Comparison of ENCODE assay signal across 21 cellular contexts in the genomic region with DNA sequence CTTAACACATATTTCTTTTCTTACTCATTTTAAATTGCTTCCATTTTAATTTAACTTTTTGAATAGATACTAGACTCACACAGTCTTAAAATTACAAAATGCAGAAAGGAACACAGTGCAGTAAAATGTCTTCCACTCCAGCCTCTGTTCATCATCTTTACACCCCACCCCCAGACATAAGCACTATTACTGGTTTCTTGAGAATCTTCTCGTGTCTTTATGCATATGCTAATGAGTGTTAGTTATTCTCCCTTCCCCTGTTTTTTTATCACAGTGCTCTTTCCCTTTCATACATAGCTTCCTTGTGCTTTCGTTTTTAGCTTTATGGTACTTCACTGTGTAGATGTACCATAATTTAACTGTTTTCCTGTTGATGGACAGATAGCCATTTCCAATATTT.
"Had no signal": no experiment of that assay in that cellular context is flagged by ENCODE, and none has a peak within 500 bp of the region (broad histone marks: within the 10 kb centered on the region; RNA-seq: fewer than 3 reads in every experiment).

No MANE protein-coding gene starts in this region.

- H3K4me2 ChIP-seq: hepatocyte, neural progenitor cell had no signal

- H3K4me3 Mint-ChIP-seq: natural killer cell treated with Interleukin-12 subunit alpha and Interleukin-12 subunit beta and Interleukin-15 and Interleukin-18, amount 100 ng/mL, for 72 hours; neural progenitor cell had no signal

- ATAC-seq: left cardiac atrium; lower lobe of right lung; natural killer cell treated with Interleukin-12 subunit alpha and Interleukin-12 subunit beta and Interleukin-15 and Interleukin-18, amount 100 ng/mL, for 72 hours; pancreas; right cardiac atrium had no signal

- H3K27me3 Mint-ChIP-seq: natural killer cell treated with Interleukin-12 subunit alpha and Interleukin-12 subunit beta and Interleukin-15 and Interleukin-18, amount 100 ng/mL, for 72 hours; progenitor cell of endocrine pancreas had no signal

- H3K4me3 ChIP-seq: dorsolateral prefrontal cortex, hepatocyte, left ventricle myocardium inferior, lower lobe of right lung, neural progenitor cell, pancreas had no signal

- H3K27ac ChIP-seq: dorsolateral prefrontal cortex, hepatocyte, left ventricle myocardium inferior, lower lobe of right lung, neural progenitor cell, pancreas had no signal

- H3K9ac ChIP-seq: neural progenitor cell had no signal

- H3K4me1 Mint-ChIP-seq: neural progenitor cell had no signal

- H3K27me3 ChIP-seq: dorsolateral prefrontal cortex, hepatocyte, neural progenitor cell, pancreas had no signal

- H3K9me3 ChIP-seq: left ventricle myocardium inferior, lower lobe of right lung, pancreas had no signal

- DNase-seq: dorsolateral prefrontal cortex; effector CD8-positive, alpha-beta T cell; foreskin melanocyte; head of caudate nucleus; kidney; left cardiac atrium; left ventricle myocardium inferior; lower lobe of right lung; mesenchymal stem cell; midbrain; occipital lobe; pancreas; right cardiac atrium; small intestine; stimulated activated CD4-positive, alpha-beta T cell treated with anti-CD3 and anti-CD28 coated beads, Interleukin-12 subunit alpha, Interleukin-12 subunit beta, amount 100 ng/mL, for 4 hours; stimulated activated naive CD4-positive, alpha-beta T cell treated with Interleukin-2 at 50 U/mL for 16 hours; trophoblast cell had no signal

- H2AFZ ChIP-seq: hepatocyte, neural progenitor cell had no signal

- H3K4me1 ChIP-seq: left ventricle myocardium inferior, lower lobe of right lung, neural progenitor cell, pancreas had no signal

- FAIRE-seq: kidney, pancreas, small intestine had no signal

- H3K9me3 Mint-ChIP-seq: natural killer cell treated with Interleukin-12 subunit alpha and Interleukin-12 subunit beta and Interleukin-15 and Interleukin-18, amount 100 ng/mL, for 72 hours had no signal

- H3K27ac Mint-ChIP-seq: neural progenitor cell, progenitor cell of endocrine pancreas had no signal
